Comparison of ENCODE assay signal across 16 cellular contexts in the genomic region with DNA sequence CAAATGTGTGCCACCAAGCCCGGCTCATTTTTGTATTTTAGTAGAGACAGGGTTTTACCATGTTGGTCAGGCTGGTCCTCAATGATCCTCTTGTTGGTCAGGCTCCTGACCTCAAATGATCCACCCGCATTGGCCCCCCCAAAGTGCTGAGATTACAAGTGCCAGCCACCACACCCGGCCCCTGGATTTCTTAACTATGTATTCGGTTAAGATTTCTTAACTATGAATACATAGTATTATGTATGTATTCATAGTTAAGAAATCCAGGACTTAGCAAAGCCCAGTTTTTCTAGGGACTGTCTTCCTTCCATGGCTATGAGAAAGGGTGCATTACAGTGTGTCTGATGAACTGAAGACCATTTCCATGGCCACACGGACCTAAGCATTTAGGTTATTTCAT. TPM values are rescaled to one million over a fixed set of nuclear protein-coding genes. Genes with fewer than 3 reads are reported as not detected.
"Had no signal": no experiment of that assay in that cellular context is flagged by ENCODE, and none has a peak within 500 bp of the region (broad histone marks: within the 10 kb centered on the region; RNA-seq: fewer than 3 reads in every experiment).

No MANE protein-coding gene starts in this region.

- FAIRE-seq: colon had no signal

- H3K27me3 ChIP-seq: esophagus muscularis mucosa, tibial artery, uterus had no signal

- ATAC-seq: activated naive CD4-positive, alpha-beta T cell treated with anti-CD3 and anti-CD28 coated beads, Interleukin-2, amount 50 U/mL, for 72 hours; activated T-cell treated with anti-CD3 and anti-CD28 coated beads, Interleukin-2, amount 50 U/mL, for 72 hours; lower lobe of right lung; stimulated activated memory B cell treated with anti-CD40 and anti-IgM and Interleukin-4, amounts not matched to agents 10 μg/mL and 1 μg/mL and 100 μg/mL, for 72 hours had no signal

- H3K9me3 ChIP-seq: esophagus muscularis mucosa, lower lobe of right lung, tibial artery, uterus had no signal

- H3K4me1 ChIP-seq: uterus had no signal

- DNase-seq: activated CD4-positive, alpha-beta memory T cell treated with anti-CD3 and anti-CD28 coated beads, Interleukin-2, amount 10 ng/mL, durations not matched to agents 7 days and 5 days; activated CD8-positive, alpha-beta memory T cell treated with anti-CD3 and anti-CD28 coated beads, Interleukin-2, amount 50 U/mL, for 48 hours; activated gamma-delta T cell; activated T-cell treated with anti-CD3 and anti-CD28 coated beads, Interleukin-2, amount 50 U/mL, for 72 hours; amniotic stem cell; caudate nucleus; glutamatergic neuron; lower lobe of right lung; nephron progenitor cell; stimulated activated CD4-positive, alpha-beta T cell treated with anti-CD3 and anti-CD28 coated beads, Interleukin-2, amount 100 ng/mL, for 48 hours; tibial artery; uterus had no signal

- H3K4me3 ChIP-seq: esophagus muscularis mucosa, lower lobe of right lung, tibial artery, uterus had no signal

- H3K27ac ChIP-seq: lower lobe of right lung, tibial artery, uterus had no signal

- H3K36me3 ChIP-seq: esophagus muscularis mucosa, lower lobe of right lung, tibial artery, uterus had no signal

RNA-seq across cellular contexts. Expression of a gene that starts 1.7 kb away (rescaled TPM):
- total RNA-seq: activated CD4-positive, alpha-beta memory T cell treated with anti-CD3 and anti-CD28 coated beads, Interleukin-2, amount 10 ng/mL, durations not matched to agents 7 days and 5 days; activated naive CD4-positive, alpha-beta T cell treated with anti-CD3 and anti-CD28 coated beads, Interleukin-2, amount 50 U/mL, for 72 hours; activated T-cell treated with anti-CD3 and anti-CD28 coated beads, Interleukin-2, amount 50 U/mL, for 72 hours; esophagus muscularis mucosa; lower lobe of right lung; uterus had no signal
